ENCODE assay signal across 8 cellular contexts in the genomic region with DNA sequence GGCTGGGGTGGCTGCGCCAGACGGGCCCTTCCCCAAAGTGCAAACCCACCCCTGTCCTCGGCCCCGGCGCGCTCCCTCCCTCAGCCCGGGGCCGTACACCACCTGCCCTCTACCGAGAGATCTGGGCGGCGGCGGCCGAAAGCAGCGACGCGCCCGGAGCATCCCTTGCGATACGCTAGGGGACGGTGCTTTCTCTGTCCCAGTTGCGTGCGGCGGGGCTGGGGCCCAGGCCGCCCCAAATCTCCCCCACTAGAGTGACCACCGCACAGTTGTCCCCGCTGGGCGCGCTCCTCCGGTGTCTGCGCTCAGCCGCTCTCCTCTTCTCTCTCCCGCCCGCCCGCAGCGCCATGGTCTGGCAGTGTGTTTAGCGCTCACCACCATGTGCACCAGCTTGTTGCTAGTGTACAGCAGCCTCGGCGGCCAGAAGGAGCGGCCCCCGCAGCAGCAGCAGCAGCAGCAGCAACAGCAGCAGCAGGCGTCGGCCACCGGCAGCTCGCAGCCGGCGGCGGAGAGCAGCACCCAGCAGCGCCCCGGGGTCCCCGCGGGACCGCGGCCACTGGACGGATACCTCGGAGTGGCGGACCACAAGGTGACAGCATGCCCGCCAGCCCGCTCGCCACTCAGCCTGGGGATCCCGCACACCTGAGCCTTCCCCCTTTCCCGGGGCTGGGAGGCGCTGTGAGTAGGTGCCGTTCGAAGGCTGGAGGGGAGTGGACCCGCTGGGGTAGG. TPM values are rescaled to one million over a fixed set of nuclear protein-coding genes. Genes with fewer than 3 reads are reported as not detected.
DNase-seq lines count a peak whose midpoint lies in the region; ATAC-seq and TF ChIP-seq lines count a peak whose summit lies in the region.

No MANE protein-coding gene starts in this region.

- H2AFZ ChIP-seq in parathyroid adenoma: peak overlapping the region; percentile 56

- H3K4me2 ChIP-seq in parathyroid adenoma (ENCODE audit: low read length): peak overlapping the region; percentile 86

- CTCF ChIA-PET in activated naive CD4-positive, alpha-beta T cell treated with anti-CD3 and anti-CD28 coated beads for 36 hours (lab: Charles Lee): no interaction called here
- CTCF ChIA-PET in activated naive CD4-positive, alpha-beta T cell treated with anti-CD3 and anti-CD28 coated beads, Interleukin-2, amount 10 ng/mL, durations not matched to agents 7 days and 5 days (lab: Charles Lee): interaction anchor here (0.7 to 0.9 kb wide), 2 partner anchors 714 to 1114 kb away, joined by 3 read pairs; no protein-coding TSS in a partner anchor

- no peaks in the 10 kb centered on the region for H3K36me3 ChIP-seq in parathyroid adenoma (ENCODE audit: control insufficient read depth, insufficient read depth, low read length)

- no peak for ATAC-seq in GM19397 (IDR thresholded peaks at IDR 0.05; ENCODE audit: unreplicated experiment)

- no peaks in the 10 kb centered on the region for H3K4me1 ChIP-seq in parathyroid adenoma

- DNase-seq in activated naive CD4-positive, alpha-beta T cell treated with anti-CD3 and anti-CD28 coated beads for 36 hours: peak; percentile 40
- no peak for DNase-seq in activated naive CD4-positive, alpha-beta T cell treated with Interleukin-2 at 50 U/mL for 16 hours
- peak; percentile 12 for DNase-seq in KG1 (lab: John Stamatoyannopoulos, UW)
- DNase-seq in activated naive CD4-positive, alpha-beta T cell treated with anti-CD3 and anti-CD28 coated beads, Interleukin-2, amount 10 ng/mL, durations not matched to agents 7 days and 5 days: peak; percentile 32
- DNase-seq in globus pallidus (ENCODE audit: low spot score): peak; percentile 19
- no peak for DNase-seq in NCI-H2196 (lab: John Stamatoyannopoulos, UW; ENCODE audit: unreplicated experiment)

- no peak for TF ChIP-seq CTCF in parathyroid adenoma (IDR thresholded peaks at IDR 0.05)

- peaks cover 7% of the 10 kb centered on the region for H3K27me3 ChIP-seq in parathyroid adenoma (ENCODE audit: control insufficient read depth, insufficient read depth, low read length)

- intact Hi-C loops in activated naive CD4-positive, alpha-beta T cell treated with anti-CD3 and anti-CD28 coated beads for 36 hours (cut with micrococcal nuclease): loop anchor here (5.0 kb wide), 1 partner anchor 536 kb away; no protein-coding TSS in a partner anchor

- peaks cover 7% of the 10 kb centered on the region for H3K4me1 Mint-ChIP-seq in activated naive CD4-positive, alpha-beta T cell treated with anti-CD3 and anti-CD28 coated beads for 36 hours (ENCODE audit: low read depth)
- peaks cover 12% of the 10 kb centered on the region for H3K4me1 Mint-ChIP-seq in activated naive CD4-positive, alpha-beta T cell treated with anti-CD3 and anti-CD28 coated beads, Interleukin-2, amount 10 ng/mL, durations not matched to agents 7 days and 5 days

- H3K79me2 ChIP-seq in parathyroid adenoma: no peaks in the 10 kb centered on the region

- H3K4me3 Mint-ChIP-seq in activated naive CD4-positive, alpha-beta T cell treated with anti-CD3 and anti-CD28 coated beads for 36 hours: peak overlapping the region; percentile 72
- H3K4me3 Mint-ChIP-seq in activated naive CD4-positive, alpha-beta T cell treated with anti-CD3 and anti-CD28 coated beads, Interleukin-2, amount 10 ng/mL, durations not matched to agents 7 days and 5 days: peak overlapping the region; percentile 54

- peak overlapping the region; percentile 49 for H3K4me3 ChIP-seq in parathyroid adenoma (ENCODE audit: low read depth, low read length)

- no peak overlapping the region for H3K27ac ChIP-seq in parathyroid adenoma

- peaks cover 50% of the 10 kb centered on the region for H3K27me3 Mint-ChIP-seq in activated naive CD4-positive, alpha-beta T cell treated with anti-CD3 and anti-CD28 coated beads for 36 hours (ENCODE audit: low read depth)
- peaks cover 35% of the 10 kb centered on the region for H3K27me3 Mint-ChIP-seq in activated naive CD4-positive, alpha-beta T cell treated with anti-CD3 and anti-CD28 coated beads, Interleukin-2, amount 10 ng/mL, durations not matched to agents 7 days and 5 days

- no peaks in the 10 kb centered on the region for H3K9me3 ChIP-seq in parathyroid adenoma (ENCODE audit: control insufficient read depth, low read length)

- H3K27ac Mint-ChIP-seq in activated naive CD4-positive, alpha-beta T cell treated with anti-CD3 and anti-CD28 coated beads for 36 hours: no peak overlapping the region
- H3K27ac Mint-ChIP-seq in activated naive CD4-positive, alpha-beta T cell treated with anti-CD3 and anti-CD28 coated beads, Interleukin-2, amount 10 ng/mL, durations not matched to agents 7 days and 5 days: no peak overlapping the region

- H3K36me3 Mint-ChIP-seq in activated naive CD4-positive, alpha-beta T cell treated with anti-CD3 and anti-CD28 coated beads for 36 hours (ENCODE audit: low read depth): no peaks in the 10 kb centered on the region
- no peaks in the 10 kb centered on the region for H3K36me3 Mint-ChIP-seq in activated naive CD4-positive, alpha-beta T cell treated with anti-CD3 and anti-CD28 coated beads, Interleukin-2, amount 10 ng/mL, durations not matched to agents 7 days and 5 days

- H3K9me3 Mint-ChIP-seq in activated naive CD4-positive, alpha-beta T cell treated with anti-CD3 and anti-CD28 coated beads for 36 hours: no peaks in the 10 kb centered on the region
- H3K9me3 Mint-ChIP-seq in activated naive CD4-positive, alpha-beta T cell treated with anti-CD3 and anti-CD28 coated beads, Interleukin-2, amount 10 ng/mL, durations not matched to agents 7 days and 5 days: no peaks in the 10 kb centered on the region

- no peak overlapping the region for H3K9ac ChIP-seq in parathyroid adenoma

RNA-seq across cellular contexts. Expression of gene ST6GALNAC5, which starts 1.0 kb away (rescaled TPM):
- not detected for total RNA-seq in activated naive CD4-positive, alpha-beta T cell treated with anti-CD3 and anti-CD28 coated beads for 36 hours

Comparison
In these comparisons a context has a peak if more than half of its experiments do, and no peak if none do; other contexts are left out.
1. DNase-seq: peak in activated naive CD4-positive, alpha-beta T cell treated with anti-CD3 and anti-CD28 coated beads for 36 hours (single experiment), KG1 (single experiment), activated naive CD4-positive, alpha-beta T cell treated with anti-CD3 and anti-CD28 coated beads, Interleukin-2, amount 10 ng/mL, durations not matched to agents 7 days and 5 days (single experiment) and globus pallidus (single experiment); none in activated naive CD4-positive, alpha-beta T cell treated with Interleukin-2 at 50 U/mL for 16 hours (single experiment) and NCI-H2196 (single experiment).